Comparison of ENCODE assay signal across 8 cellular contexts in the genomic region with DNA sequence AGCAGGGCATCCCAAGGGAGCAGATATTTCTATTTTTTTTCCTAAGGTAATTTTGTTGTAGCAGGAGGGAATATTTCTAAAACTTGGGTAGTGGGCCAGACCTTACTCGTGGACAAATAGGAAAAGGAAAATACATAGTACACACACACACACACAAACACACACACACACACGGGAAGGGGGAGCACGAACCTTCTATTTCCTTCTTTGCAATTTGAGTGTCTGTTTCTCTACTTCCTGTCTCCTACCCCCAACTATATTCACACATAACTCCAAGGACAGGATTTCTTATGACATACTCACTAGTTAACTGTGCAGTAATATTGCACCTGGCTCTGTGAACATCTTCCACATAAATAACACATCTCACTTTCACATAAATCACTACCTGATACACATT. TPM values are rescaled to one million over a fixed set of nuclear protein-coding genes. Genes with fewer than 3 reads are reported as not detected.
DNase-seq lines count a peak whose midpoint lies in the region; ATAC-seq and TF ChIP-seq lines count a peak whose summit lies in the region.

No MANE protein-coding gene starts in this region.

- H3K9me2 ChIP-seq in HCT116 (ENCODE audit: insufficient read depth), result no peaks in the 10 kb centered on the region
- no peaks in the 10 kb centered on the region for H3K9me2 ChIP-seq in SU-DHL-6 (replicated peaks; ENCODE audit: insufficient read depth, low read length)

- H3K27ac Mint-ChIP-seq in stimulated activated effector memory CD8-positive, alpha-beta T cell treated with anti-CD3 and anti-CD28 coated beads, Interleukin-12 subunit alpha, Interleukin-12 subunit beta, amount 100 ng/mL, for 72 hours, result peak overlapping the region; percentile 94

- TF ChIP-seq EP300 in gastroesophageal sphincter (IDR thresholded peaks at IDR 0.05), result no peak

- H4K20me1 ChIP-seq in HCT116 (ENCODE audit: insufficient read depth) (no peaks in the 10 kb centered on the region; the same call in 1 of the 2 replicates), SU-DHL-6 (ENCODE audit: low read depth, low read length) (no peaks in the 10 kb centered on the region; the same call in 1 of the 2 replicates)

- H3K27ac ChIP-seq in HCT116 (ENCODE audit: low read depth, low read length), result peak overlapping the region; percentile 53; the same call in 1 of the 2 replicates
- peak overlapping the region; percentile 47 for H3K27ac ChIP-seq in SU-DHL-6 (ENCODE audit: low read depth, low read length)
- peak overlapping the region; percentile 15 to 99 (median 98) for H3K27ac ChIP-seq in gastroesophageal sphincter

- no peak for TF ChIP-seq POLR2A in HCT116 (IDR thresholded peaks at IDR 0.05; ENCODE audit: borderline replicate concordance, extremely low read depth, insufficient read depth, insufficient read length)
- TF ChIP-seq POLR2A in gastroesophageal sphincter (IDR thresholded peaks at IDR 0.05), result no peak

- no peak for TF ChIP-seq RAD21 in HCT116 (IDR thresholded peaks at IDR 0.05; ENCODE audit: low read depth)

- TF ChIP-seq CTCF in HCT116 (IDR thresholded peaks at IDR 0.05 in 2 of 3, conservative IDR thresholded peaks at IDR 0.05 in 1 of 3; ENCODE audit: borderline replicate concordance in 1 of 3, insufficient read depth in 1 of 3, low read depth in 2 of 3, low read length in 2 of 3) (no peak), SU-DHL-6 (IDR thresholded peaks at IDR 0.05; ENCODE audit: insufficient read depth, low read length, poor library complexity, severe bottlenecking) (no peak), gastroesophageal sphincter (IDR thresholded peaks at IDR 0.05) (no peak)

- H3K79me2 ChIP-seq in HCT116 (ENCODE audit: insufficient read depth, low read length) (peaks cover 77% of the 10 kb centered on the region), SU-DHL-6 (ENCODE audit: insufficient read depth, low read length) (peaks cover 70% of the 10 kb centered on the region)

- peaks cover 60 to 72% of the 10 kb centered on the region in 2 experiments for H3K4me1 ChIP-seq in HCT116 (ENCODE audit: control insufficient read depth in 1 of 2, insufficient read depth in 2 of 2, low read length in 2 of 2)
- peaks cover 5 to 82% (median 57%) of the 10 kb centered on the region in 3 donors for H3K4me1 ChIP-seq in gastroesophageal sphincter

- RAD21 ChIA-PET in HCT116 (lab: Charles Lee; ENCODE audit: low non-redundant PET in 1 of 2, low total read pairs in 2 of 2, uncharacterized antibody in 2 of 2, unreplicated experiment in 2 of 2), result no interaction called here

- no peaks in the 10 kb centered on the region for H3K9me3 ChIP-seq in HCT116 (ENCODE audit: control insufficient read depth in 1 of 2, insufficient read depth in 1 of 2, low read depth in 1 of 2, low read length in 2 of 2)
- H3K9me3 ChIP-seq in SU-DHL-6 (ENCODE audit: insufficient read depth, low read length), result no peaks in the 10 kb centered on the region
- H3K9me3 ChIP-seq in gastroesophageal sphincter, result no peaks in the 10 kb centered on the region

- H3K4me3 ChIP-seq in HCT116 (replicated peaks in 1 of 2; ENCODE audit: low read depth in 1 of 2, low read length in 2 of 2) (no peak overlapping the region), SU-DHL-6 (ENCODE audit: insufficient read depth, low read length, poor library complexity, severe bottlenecking) (no peak overlapping the region), gastroesophageal sphincter (peak overlapping the region in 1 of 2 donors; percentile 69)

- H3K27me3 ChIP-seq in HCT116 (ENCODE audit: insufficient read depth, low read length), result no peaks in the 10 kb centered on the region
- H3K27me3 ChIP-seq in SU-DHL-6 (ENCODE audit: low read length), result no peaks in the 10 kb centered on the region
- no peaks in the 10 kb centered on the region for H3K27me3 ChIP-seq in gastroesophageal sphincter

- CTCF ChIA-PET in HCT116 (lab: Charles Lee), result interaction anchor here (1.5 kb wide), 1 partner anchor 275 kb away, joined by 4 read pairs; no protein-coding TSS in a partner anchor

- peak overlapping the region; percentile 94 for H3K4me2 ChIP-seq in HCT116 (ENCODE audit: low read length)
- H3K4me2 ChIP-seq in SU-DHL-6 (ENCODE audit: low read depth, low read length, poor library complexity, severe bottlenecking), result peak overlapping the region; percentile 55

- H3K9ac ChIP-seq in HCT116 (ENCODE audit: low read length) (peak overlapping the region; percentile 86; the same call in 1 of the 2 replicates), SU-DHL-6 (ENCODE audit: low read length) (peak overlapping the region; percentile 77)

- peaks cover 39% of the 10 kb centered on the region for H3F3A ChIP-seq in SU-DHL-6 (ENCODE audit: insufficient read depth)

- no TSS peak for BruUV-seq in HCT116 (replicated peaks; lab: Mats Ljungman, UMichigan)

- DNase-seq in HCT116 (ENCODE audit: low read depth, low spot score), result no peak
- DNase-seq in stimulated activated effector memory CD8-positive, alpha-beta T cell treated with anti-CD3 and anti-CD28 coated beads, Interleukin-12 subunit alpha, Interleukin-12 subunit beta, amount 100 ng/mL, for 72 hours (ENCODE audit: low spot score in 2 of 2), result no peak
- DNase-seq in stimulated activated CD4-positive, alpha-beta T cell treated with anti-CD3 and anti-CD28 coated beads, Interleukin-1b, Interleukin-23, amount 100 ng/mL, for 48 hours, result no peak

- H2AFZ ChIP-seq in HCT116 (ENCODE audit: low read depth, low read length, poor library complexity, severe bottlenecking) (no peak overlapping the region), SU-DHL-6 (ENCODE audit: low read depth, low read length, severe bottlenecking) (no peak overlapping the region)

- no peaks in the 10 kb centered on the region for H3K9me3 Mint-ChIP-seq in stimulated activated effector memory CD8-positive, alpha-beta T cell treated with anti-CD3 and anti-CD28 coated beads, Interleukin-12 subunit alpha, Interleukin-12 subunit beta, amount 100 ng/mL, for 72 hours

- peaks cover 72% of the 10 kb centered on the region for H3K4me1 Mint-ChIP-seq in stimulated activated effector memory CD8-positive, alpha-beta T cell treated with anti-CD3 and anti-CD28 coated beads, Interleukin-12 subunit alpha, Interleukin-12 subunit beta, amount 100 ng/mL, for 72 hours

- H3K36me3 ChIP-seq in HCT116 (ENCODE audit: control insufficient read depth in 1 of 2, insufficient read depth in 2 of 2, low read length in 2 of 2) (peaks cover 6 to 8% of the 10 kb centered on the region in 2 experiments), SU-DHL-6 (ENCODE audit: low read length) (no peaks in the 10 kb centered on the region), gastroesophageal sphincter (peaks cover 0 to 14% of the 10 kb centered on the region in 2 donors)

- intact Hi-C loops in HCT116 (cut with micrococcal nuclease), result no loop called here

- 0 to 2% methylated on average over 3 of the region's 3 CpGs for WGBS in gastroesophageal sphincter (ENCODE audit: low coverage in 1 of 2), 2 donors

- no peak for ATAC-seq in HCT116
- no peak for ATAC-seq in gastroesophageal sphincter
- ATAC-seq in stimulated activated effector memory CD8-positive, alpha-beta T cell treated with anti-CD3 and anti-CD28 coated beads, Interleukin-12 subunit alpha, Interleukin-12 subunit beta, amount 100 ng/mL, for 72 hours, result no peak
- no peak for ATAC-seq in HG03520 (IDR thresholded peaks at IDR 0.05; ENCODE audit: unreplicated experiment)
- no peak for ATAC-seq in GM19467 (IDR thresholded peaks at IDR 0.05; ENCODE audit: unreplicated experiment)
- no peak for ATAC-seq in GM21423 (IDR thresholded peaks at IDR 0.05; ENCODE audit: unreplicated experiment)

- peak overlapping the region; percentile 81 for H3K4me3 Mint-ChIP-seq in stimulated activated effector memory CD8-positive, alpha-beta T cell treated with anti-CD3 and anti-CD28 coated beads, Interleukin-12 subunit alpha, Interleukin-12 subunit beta, amount 100 ng/mL, for 72 hours

- POLR2A ChIA-PET in HCT116 (lab: Charles Lee), result interaction anchor here (1.0 to 1.3 kb wide), 4 partner anchors 13 to 58 kb away, joined by 4 to 5 read pairs (median 4); no protein-coding TSS in a partner anchor

- peaks cover 50% of the 10 kb centered on the region for H3K36me3 Mint-ChIP-seq in stimulated activated effector memory CD8-positive, alpha-beta T cell treated with anti-CD3 and anti-CD28 coated beads, Interleukin-12 subunit alpha, Interleukin-12 subunit beta, amount 100 ng/mL, for 72 hours

TF ChIP-seq in HCT116, 20 proteins besides CTCF, POLR2A, EP300 and RAD21 (continues in another document):
- no peak for TF ChIP-seq TCF7L2 (IDR thresholded peaks at IDR 0.05; ENCODE audit: borderline replicate concordance, extremely low read depth, insufficient read depth, insufficient read length)
- TF ChIP-seq SP1 (IDR thresholded peaks at IDR 0.05; ENCODE audit: low read depth), result no peak
- TF ChIP-seq, protein P1, sequence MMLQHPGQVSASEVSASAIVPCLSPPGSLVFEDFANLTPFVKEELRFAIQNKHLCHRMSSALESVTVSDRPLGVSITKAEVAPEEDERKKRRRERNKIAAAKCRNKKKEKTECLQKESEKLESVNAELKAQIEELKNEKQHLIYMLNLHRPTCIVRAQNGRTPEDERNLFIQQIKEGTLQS (IDR thresholded peaks at IDR 0.05), result no peak
- TF ChIP-seq, protein P2, sequence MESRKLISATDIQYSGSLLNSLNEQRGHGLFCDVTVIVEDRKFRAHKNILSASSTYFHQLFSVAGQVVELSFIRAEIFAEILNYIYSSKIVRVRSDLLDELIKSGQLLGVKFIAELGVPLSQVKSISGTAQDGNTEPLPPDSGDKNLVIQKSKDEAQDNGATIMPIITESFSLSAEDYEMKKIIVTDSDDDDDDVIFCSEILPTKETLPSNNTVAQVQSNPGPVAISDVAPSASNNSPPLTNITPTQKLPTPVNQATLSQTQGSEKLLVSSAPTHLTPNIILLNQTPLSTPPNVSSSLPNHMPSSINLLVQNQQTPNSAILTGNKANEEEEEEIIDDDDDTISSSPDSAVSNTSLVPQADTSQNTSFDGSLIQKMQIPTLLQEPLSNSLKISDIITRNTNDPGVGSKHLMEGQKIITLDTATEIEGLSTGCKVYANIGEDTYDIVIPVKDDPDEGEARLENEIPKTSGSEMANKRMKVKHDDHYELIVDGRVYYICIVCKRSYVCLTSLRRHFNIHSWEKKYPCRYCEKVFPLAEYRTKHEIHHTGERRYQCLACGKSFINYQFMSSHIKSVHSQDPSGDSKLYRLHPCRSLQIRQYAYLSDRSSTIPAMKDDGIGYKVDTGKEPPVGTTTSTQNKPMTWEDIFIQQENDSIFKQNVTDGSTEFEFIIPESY (IDR thresholded peaks at IDR 0.05; ENCODE audit: extremely low read depth, insufficient replicate concordance, low read length), result no peak

RNA-seq across cellular contexts. Expression of a gene that starts 4.4 kb away (rescaled TPM):
- 63.9 TPM for total RNA-seq in HCT116 (2021; ENCODE audit: unreplicated experiment)
- 55.1 and 61.6 TPM in 2 replicates for polyA plus RNA-seq in HCT116 (2012)
- total RNA-seq in gastroesophageal sphincter, result 10 to 100 TPM; 43.7 to 92.0 (median 60.4) TPM

RNA-seq across cellular contexts. Expression of a gene that starts 17.1 kb away (rescaled TPM):
- total RNA-seq in HCT116 (2021; ENCODE audit: unreplicated experiment) (93.0 TPM), gastroesophageal sphincter (10 to 100 TPM; 13.4 to 31.4 (median 17.8) TPM)
- 54.7 and 57.7 TPM in 2 replicates for polyA plus RNA-seq in HCT116 (2012)

RNA-seq across cellular contexts. Expression of a gene that starts 36.4 kb away (rescaled TPM):
- 231 TPM for total RNA-seq in HCT116 (2021; ENCODE audit: unreplicated experiment)
- polyA plus RNA-seq in HCT116 (2012), result 108 and 121 TPM in 2 replicates
- 10 to 100 TPM; 52.9 to 66.5 (median 57.2) TPM for total RNA-seq in gastroesophageal sphincter

RNA-seq across cellular contexts. Expression of a gene that starts 50.6 kb away (rescaled TPM):
- total RNA-seq in HCT116 (2021; ENCODE audit: unreplicated experiment) (31.7 TPM), gastroesophageal sphincter (10 to 100 TPM; 24.1 to 36.2 (median 27.1) TPM)
- 16.4 and 20.0 TPM in 2 replicates for polyA plus RNA-seq in HCT116 (2012)

RNA-seq across cellular contexts. Expression of a gene that starts 59.8 kb away (rescaled TPM):
- 30.4 TPM for total RNA-seq in HCT116 (2021; ENCODE audit: unreplicated experiment)
- 19.3 and 19.9 TPM in 2 replicates for polyA plus RNA-seq in HCT116 (2012)
- total RNA-seq in gastroesophageal sphincter, result 10 to 100 TPM; 12.4 to 17.2 (median 14.9) TPM

Comparison
In these comparisons a context has a peak if more than half of its experiments do, and no peak if none do; other contexts are left out.
1. H3K27ac ChIP-seq: peak in every context shown above with its lines; median percentile 98 in gastroesophageal sphincter; 53 in HCT116; 47 in SU-DHL-6.